28 cellular contexts compared by ENCODE assay signal in the genomic region with DNA sequence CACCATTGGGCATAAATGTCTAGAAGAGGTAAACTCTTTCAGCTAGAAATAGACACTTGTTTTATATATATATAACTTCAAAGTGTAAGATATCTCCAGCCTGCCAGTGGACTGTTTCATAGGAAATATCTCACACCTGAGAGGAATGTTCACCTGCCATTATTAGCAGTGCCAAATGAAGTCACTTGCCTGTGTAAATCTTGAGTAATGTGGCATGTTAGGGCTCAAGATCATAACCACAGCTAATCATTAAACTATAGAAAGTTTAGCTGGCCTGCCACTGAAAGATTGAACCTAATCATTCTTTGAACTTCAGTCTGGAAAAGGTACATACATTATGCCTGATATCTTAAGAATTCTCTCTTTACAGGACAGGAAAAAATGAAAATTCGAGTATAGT. TPM values are rescaled to one million over a fixed set of nuclear protein-coding genes. Genes with fewer than 3 reads are reported as not detected.
A peak's percentile ranks its signal among the peaks of the same experiment; 100 is the strongest.
DNase-seq lines count a peak whose midpoint lies in the region; ATAC-seq, FAIRE-seq and TF ChIP-seq lines count a peak whose summit lies in the region.
"Had no signal": no experiment of that assay in that cellular context is flagged by ENCODE, and none has a peak within 500 bp of the region (broad histone marks: within the 10 kb centered on the region; RNA-seq: fewer than 3 reads in every experiment).

No MANE protein-coding gene starts in this region.

- H3K4me3 ChIP-seq in mucosa of descending colon: no peak overlapping the region
- H3K4me3 ChIP-seq: SJCRH30 had no signal

- no peaks in the 10 kb centered on the region for H3K36me3 Mint-ChIP-seq in T-helper 17 cell (ENCODE audit: low read depth)
- H3K36me3 Mint-ChIP-seq: CD14-positive monocyte had no signal

- no peak for DNase-seq in RCC 7860 (ENCODE audit: low spot score)
- DNase-seq in kidney glomerular epithelial cell (lab: John Stamatoyannopoulos, UW): peak; percentile 35
- DNase-seq in mucosa of descending colon: no peak
- no peak for DNase-seq in activated CD4-positive, alpha-beta T cell treated with anti-CD3 and anti-CD28 coated beads, Interleukin-2, amount 50 U/mL, for 4 hours
- no peak for DNase-seq in GM10266 (ENCODE audit: extremely low spot score)
- DNase-seq in T-helper 17 cell: no peak
- DNase-seq in NCI-H2107 treated with DMSO at 0.1 percent for 48 hours (lab: John Stamatoyannopoulos, UW; ENCODE audit: unreplicated experiment): no peak
- DNase-seq: DMS153; GDM1; HCEC 1CT; IMR-90; KG1; MM.1S; NCI-H2029; NCI-H446 treated with DMSO at 0.1 percent for 48 hours; NCI-H526; NCI-H82; NK-92 treated with Interleukin-12 subunit alpha and Interleukin-12 subunit beta, amount 100 ng/mL, for 24 hours; PC-3; SJCRH30 had no signal

- no peak overlapping the region for H3K4me3 Mint-ChIP-seq in T-helper 17 cell
- H3K4me3 Mint-ChIP-seq: B cell, CD14-positive monocyte had no signal

- intact Hi-C loops in mucosa of descending colon (cut with DNase I, micrococcal nuclease): no loop called here

- no peaks in the 10 kb centered on the region for H3K4me1 Mint-ChIP-seq in T-helper 17 cell
- H3K4me1 Mint-ChIP-seq: B cell, CD14-positive monocyte had no signal

- H3K4me1 ChIP-seq in mucosa of descending colon (ENCODE audit: low read depth): no peaks in the 10 kb centered on the region
- H3K4me1 ChIP-seq: SJCRH30 had no signal

- H3K9me3 ChIP-seq in mucosa of descending colon: no peaks in the 10 kb centered on the region
- H3K9me3 ChIP-seq in T-helper 17 cell (ENCODE audit: control insufficient read depth, low read length, poor library complexity, severe bottlenecking): no peaks in the 10 kb centered on the region
- H3K9me3 ChIP-seq: SJCRH30 had no signal

- H3K27ac Mint-ChIP-seq in T-helper 17 cell: no peak overlapping the region
- H3K27ac Mint-ChIP-seq: B cell, CD14-positive monocyte had no signal

- no peaks in the 10 kb centered on the region for H3K36me3 ChIP-seq in mucosa of descending colon (ENCODE audit: low read depth)
- H3K36me3 ChIP-seq: SJCRH30 had no signal

- TF ChIP-seq CTCF in mucosa of descending colon (IDR thresholded peaks at IDR 0.05) (no peak), GM10266 (IDR thresholded peaks at IDR 0.05; ENCODE audit: control insufficient read depth, insufficient read depth, low read depth, missing control alignments) (no peak)

- peak; percentile 81 for FAIRE-seq in RCC 7860 (lab: Jason Lieb, UNC)
- FAIRE-seq: GM12892, GM19239, H1 had no signal

- ATAC-seq in mucosa of descending colon (peak; percentile 63), T-helper 17 cell (no peak)
- ATAC-seq: PC-3, Right ventricle myocardium inferior, SK-N-SH treated with all-trans-retinoic acid at 6 μM for 48 hours had no signal

- H3K27me3 Mint-ChIP-seq in T-helper 17 cell: no peaks in the 10 kb centered on the region

RNA-seq across cellular contexts. Expression of gene KCNJ8, which starts 25.5 kb away (rescaled TPM):
- total RNA-seq in mucosa of descending colon: 10 to 100 TPM in 1 of 3 donors, 1 to 10 TPM in 1, under 1 TPM in 1; 0.96 to 15.3 (median 1.8) TPM
- total RNA-seq in T-helper 17 cell: not detected
- total RNA-seq: A673, B cell had no signal
